In genomic region chr7:104982773-104983619, GRCh38 we compare ENCODE assay signal across 8 cellular contexts. TPM values are rescaled to one million over a fixed set of nuclear protein-coding genes. Genes with fewer than 3 reads are reported as not detected.
A peak's percentile ranks its signal among the peaks of the same experiment; 100 is the strongest.
DNase-seq lines count a peak whose midpoint lies in the region; ATAC-seq and TF ChIP-seq lines count a peak whose summit lies in the region.

No MANE protein-coding gene starts in this region.

- H3K27me3 ChIP-seq in ovary = no peaks in the 10 kb centered on the region

- ATAC-seq in Right ventricle myocardium superior (ENCODE audit: poor library complexity) (peak; percentile 1), Right ventricle myocardium inferior (no peak), GM18907 (IDR thresholded peaks at IDR 0.05; ENCODE audit: unreplicated experiment) (no peak)

- no peaks in the 10 kb centered on the region for H3K36me3 ChIP-seq in ovary

- no peaks in the 10 kb centered on the region for H3K9me3 ChIP-seq in ovary

- no peak for DNase-seq in Right ventricle myocardium superior
- no peak for DNase-seq in Right ventricle myocardium inferior (ENCODE audit: missing footprints)
- DNase-seq in RPMI8226 = peak; percentile 52
- DNase-seq in epithelial cell of esophagus (ENCODE audit: low read depth) = no peak
- no peak for DNase-seq in ovary
- DNase-seq in stimulated activated CD4-positive, alpha-beta T cell treated with anti-CD3 and anti-CD28 coated beads, Interleukin-4, amount 100 ng/mL, for 4 hours = no peak
- DNase-seq in hippocampal formation (lab: John Stamatoyannopoulos, UW) = no peak

- TF ChIP-seq EP300 in ovary (IDR thresholded peaks at IDR 0.05) = no peak

- intact Hi-C loops in Right ventricle myocardium superior (cut with DNase I) (loop anchor here (2.0 kb wide), 1 partner anchor 32 kb away; the partner anchor contains the start of gene KMT2E), Right ventricle myocardium inferior (cut with DNase I) (loop anchor here (2.0 kb wide), 1 partner anchor 38 kb away; no protein-coding TSS in a partner anchor), ovary (cut with DNase I) (loop anchor here in 2 of 4 donors (2.0 to 10.0 kb wide), 2 partner anchors 30 to 122 kb away; no protein-coding TSS in a partner anchor)

- TF ChIP-seq POLR2A in ovary (IDR thresholded peaks at IDR 0.05) = no peak

- peaks cover 8% of the 10 kb centered on the region for H3K4me1 ChIP-seq in ovary (ENCODE audit: insufficient read depth)

- TF ChIP-seq CTCF in epithelial cell of esophagus (IDR thresholded peaks at IDR 0.05; ENCODE audit: insufficient read depth, low read depth, low read length, missing control alignments) (no peak), ovary (IDR thresholded peaks at IDR 0.05) (no peak)

- H3K27ac ChIP-seq in ovary = peak overlapping the region; percentile 96 to 97

- peak overlapping the region; percentile 76 for H3K4me3 ChIP-seq in epithelial cell of esophagus (ENCODE audit: low read length)
- peak overlapping the region; percentile 68 for H3K4me3 ChIP-seq in ovary

- WGBS in ovary, 3 donors = 16 to 22% (median 19%) methylated on average over 15 of the region's 15 CpGs

RNA-seq across cellular contexts. Expression of gene KMT2E, which starts 31.0 kb away (rescaled TPM):
- total RNA-seq in Right ventricle myocardium superior (35.1 TPM), Right ventricle myocardium inferior (35.1 TPM), ovary (100 to 1,000 TPM in 6 of 7 donors, 10 to 100 TPM in 1; 97.4 to 152 (median 113) TPM)
- polyA plus RNA-seq in ovary = 10 to 100 TPM; 35.2 to 56.8 TPM
